11 cellular contexts compared by ENCODE assay signal in the genomic region with DNA sequence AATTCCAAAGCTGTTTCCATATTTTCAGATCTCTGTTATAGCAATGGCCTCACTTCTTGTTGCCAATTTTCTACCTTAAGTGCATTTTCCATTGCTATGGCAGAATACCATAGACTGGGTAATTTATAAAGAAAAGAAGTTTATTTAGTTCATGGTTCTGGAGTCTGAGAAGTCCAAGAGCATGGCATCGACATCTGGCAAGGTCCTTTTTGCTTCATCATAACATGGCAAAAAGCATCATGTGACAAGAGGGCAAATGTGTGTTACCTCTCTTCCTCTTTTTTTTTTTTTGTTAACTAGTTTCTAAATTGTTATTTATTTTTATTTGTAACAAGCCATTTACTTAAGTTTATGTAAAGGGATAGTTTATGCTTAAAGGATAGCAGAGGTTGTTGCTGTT. TPM values are rescaled to one million over a fixed set of nuclear protein-coding genes. Genes with fewer than 3 reads are reported as not detected.
"Had no signal": no experiment of that assay in that cellular context is flagged by ENCODE, and none has a peak within 500 bp of the region (broad histone marks: within the 10 kb centered on the region; RNA-seq: fewer than 3 reads in every experiment).

No MANE protein-coding gene starts in this region.

- H3K4me1 ChIP-seq: HAP-1 had no signal

- H3K4me2 ChIP-seq: GM23338 had no signal

- H3K27ac ChIP-seq: GM23248 had no signal

- FAIRE-seq: H1, H54 had no signal

- H3K9me3 ChIP-seq: HAP-1 had no signal

- H3K9ac ChIP-seq: GM23248 had no signal

- H3K4me3 ChIP-seq: GM23248, GM23338, HAP-1 had no signal

- H2AFZ ChIP-seq: GM23248, GM23338 had no signal

- ATAC-seq: GM23338, HCT116 had no signal

- DNase-seq: GM23248, GOT3, H7, H9, HCEC 1CT, HFFc6 had no signal

- H3K36me3 ChIP-seq: HAP-1 had no signal

RNA-seq across cellular contexts. Expression of a gene that starts 45.2 kb away (rescaled TPM):
- total RNA-seq: GM23248 had no signal
- polyA plus RNA-seq: GM23248 had no signal
